In genomic region chr11:77090046-77090372, GRCh38 we compare ENCODE assay signal across 31 cellular contexts. TPM values are rescaled to one million over a fixed set of nuclear protein-coding genes. Genes with fewer than 3 reads are reported as not detected.
DNase-seq lines count a peak whose midpoint lies in the region; ATAC-seq, FAIRE-seq and TF ChIP-seq lines count a peak whose summit lies in the region.
"Had no signal": no experiment of that assay in that cellular context is flagged by ENCODE, and none has a peak within 500 bp of the region (broad histone marks: within the 10 kb centered on the region; RNA-seq: fewer than 3 reads in every experiment).

No MANE protein-coding gene starts in this region.

- no peak for FAIRE-seq in GM12892 (lab: Jason Lieb, UNC)
- FAIRE-seq: A549, GM12878 had no signal

- 82 to 84% methylated on average over 4 of the region's 4 CpGs for WGBS in aorta, 2 donors

- H3K27me3 ChIP-seq in RWPE2 (ENCODE audit: insufficient read depth, poor library complexity, severe bottlenecking) (no peaks in the 10 kb centered on the region), lower lobe of right lung (ENCODE audit: low read depth) (no peaks in the 10 kb centered on the region), aorta (ENCODE audit: control insufficient read depth in 1 of 2, insufficient read depth in 2 of 2, low read length in 1 of 2) (no peaks in the 10 kb centered on the region)
- H3K27me3 ChIP-seq: BLaER1 treated with 17β-estradiol and CSF1 and Interleukin-3, amounts not matched to agents 10 nM and 100 nM had no signal

- no peaks in the 10 kb centered on the region for H3K4me1 ChIP-seq in RWPE2 (ENCODE audit: insufficient read depth, poor library complexity, severe bottlenecking)
- no peaks in the 10 kb centered on the region for H3K4me1 ChIP-seq in lower lobe of right lung
- no peaks in the 10 kb centered on the region for H3K4me1 ChIP-seq in aorta (ENCODE audit: control insufficient read depth in 1 of 2, insufficient read depth in 2 of 2, low read length in 2 of 2)
- H3K4me1 ChIP-seq: HAP-1 had no signal

- TF ChIP-seq CTCF in RWPE2 (IDR thresholded peaks at IDR 0.05; ENCODE audit: poor library complexity, severe bottlenecking) (no peak), lower lobe of right lung (IDR thresholded peaks at IDR 0.05) (no peak)

- H3K9me3 ChIP-seq in RWPE2 (ENCODE audit: severe bottlenecking) (no peaks in the 10 kb centered on the region), lower lobe of right lung (no peaks in the 10 kb centered on the region), aorta (ENCODE audit: control insufficient read depth, low read length) (no peaks in the 10 kb centered on the region)
- H3K9me3 ChIP-seq: A549; BLaER1 treated with 17β-estradiol and CSF1 and Interleukin-3, amounts not matched to agents 10 nM and 100 nM; HAP-1 had no signal

- H3K4me3 ChIP-seq in RWPE2 (ENCODE audit: severe bottlenecking) (no peak overlapping the region), lower lobe of right lung (no peak overlapping the region), aorta (ENCODE audit: low read length in 2 of 2) (no peak overlapping the region)
- H3K4me3 ChIP-seq: A549; BLaER1 treated with 17β-estradiol and CSF1 and Interleukin-3, amounts not matched to agents 10 nM and 100 nM; GM12878; HAP-1 had no signal

- H3K27ac ChIP-seq in RWPE2 (ENCODE audit: poor library complexity, severe bottlenecking) (no peak overlapping the region), lower lobe of right lung (no peak overlapping the region), aorta (ENCODE audit: low read depth in 1 of 2, low read length in 2 of 2) (no peak overlapping the region)
- H3K27ac ChIP-seq: A549; BLaER1 treated with 17β-estradiol and CSF1 and Interleukin-3, amounts not matched to agents 10 nM and 100 nM; RWPE1 had no signal

- no peaks in the 10 kb centered on the region for H3K36me3 ChIP-seq in RWPE2 (ENCODE audit: low read depth)
- H3K36me3 ChIP-seq in lower lobe of right lung: no peaks in the 10 kb centered on the region
- H3K36me3 ChIP-seq in aorta (ENCODE audit: control insufficient read depth in 1 of 2, insufficient read depth in 2 of 2, low read length in 1 of 2): no peaks in the 10 kb centered on the region
- H3K36me3 ChIP-seq: HAP-1 had no signal

- DNase-seq in RWPE2 (ENCODE audit: low spot score) (peak; percentile 43), lower lobe of right lung (peak; percentile 24), posterior vena cava (ENCODE audit: low spot score) (peak; percentile 66), aorta (peak; percentile 39 to 54), activated T-cell treated with anti-CD3 and anti-CD28 coated beads for 4 hours (no peak), GM12892 (ENCODE audit: insufficient read length) (no peak)
- DNase-seq: AML-193; CD4-positive, alpha-beta T cell; GOT3; HFFc6; KBM-7; MV-4-11; NCI-H1105 treated with DMSO at 0.1 percent for 48 hours; NCI-H146; NCI-H2029; NCI-H446 treated with DMSO at 0.1 percent for 48 hours; NCI-H526; NCI-H82; NK-92 treated with Interleukin-12 subunit alpha and Interleukin-12 subunit beta, amount 100 ng/mL, for 24 hours; PC-3; SHP77 treated with DMSO at 0.1 percent for 48 hours had no signal

- intact Hi-C loops in lower lobe of right lung (cut with DNase I) (no loop called here), posterior vena cava (cut with DNase I) (loop anchor here (2.0 to 5.0 kb wide), 2 partner anchors 41 to 43 kb away; no protein-coding TSS in a partner anchor), aorta (cut with DNase I) (loop anchor here in 1 of 2 donors (2.0 kb wide), 1 partner anchor 41 kb away; no protein-coding TSS in a partner anchor)

- ATAC-seq in RWPE2 (ENCODE audit: low read depth) (no peak), lower lobe of right lung (no peak), aorta (ENCODE audit: low FRiP score) (no peak), HG02571 (IDR thresholded peaks at IDR 0.05; ENCODE audit: unreplicated experiment) (no peak)
- ATAC-seq: GM12878 had no signal

- no peak for TF ChIP-seq POLR2A in GM12892 (IDR thresholded peaks at IDR 0.05; ENCODE audit: low read depth, low read length)

RNA-seq across cellular contexts. Expression of gene OMP, which starts 12.6 kb away (rescaled TPM):
- total RNA-seq in lower lobe of right lung: not detected
- under 1 TPM in 1 of 2 donors, not detected in 1; 0.76 TPM for total RNA-seq in posterior vena cava
- 1 to 10 TPM in 1 of 2 donors, not detected in 1; 2.1 TPM for total RNA-seq in aorta
- not detected for polyA plus RNA-seq in aorta
- not detected for polyA plus RNA-seq in GM12892 (2012; ENCODE audit: missing spikeins)
- total RNA-seq: CD4-positive, alpha-beta T cell; Daoy; G401; GM12878; MCF 10A; PC-3 had no signal
- polyA plus RNA-seq: A549, GM12878 had no signal

RNA-seq across cellular contexts. Expression of gene CAPN5, which starts 23.2 kb away (rescaled TPM):
- total RNA-seq in lower lobe of right lung: 7.2 TPM
- 10 to 100 TPM; 14.4 to 23.4 TPM for total RNA-seq in posterior vena cava
- 10 to 100 TPM in 1 of 2 donors, 1 to 10 TPM in 1; 6.9 to 22.4 TPM for total RNA-seq in aorta
- 10 to 100 TPM; 10.4 to 11.1 TPM for polyA plus RNA-seq in aorta
- polyA plus RNA-seq in GM12892 (2012; ENCODE audit: missing spikeins): not detected

RNA-seq across cellular contexts. Expression of gene MYO7A, which starts 38.0 kb away (rescaled TPM):
- total RNA-seq in lower lobe of right lung (5.5 TPM), posterior vena cava (10 to 100 TPM; 12.2 to 17.3 TPM), aorta (10 to 100 TPM; 11.6 to 27.9 TPM)
- polyA plus RNA-seq in aorta: 1 to 10 TPM; 1.9 to 2.1 TPM
- polyA plus RNA-seq in GM12892 (2012; ENCODE audit: missing spikeins): 0.06 TPM

RNA-seq across cellular contexts. Expression of gene B3GNT6, which starts 55.8 kb away (rescaled TPM):
- total RNA-seq in lower lobe of right lung (not detected), posterior vena cava (not detected), aorta (not detected)
- not detected for polyA plus RNA-seq in aorta
- not detected for polyA plus RNA-seq in GM12892 (2012; ENCODE audit: missing spikeins)
- total RNA-seq: CD4-positive, alpha-beta T cell; Daoy; G401; GM12878; HFFc6; LHCN-M2; MCF 10A had no signal
- polyA plus RNA-seq: GM12878 had no signal

Comparison
In these comparisons a context has a peak if more than half of its experiments do, and no peak if none do; other contexts are left out.
1. DNase-seq: peak in RWPE2 (single experiment), lower lobe of right lung (single experiment), posterior vena cava (single experiment) and aorta (2 of 2); none in activated T-cell treated with anti-CD3 and anti-CD28 coated beads for 4 hours (single experiment) and GM12892 (single experiment).